ENCODE assay signal across 14 cellular contexts in genomic region chr6:161154796-161155335, GRCh38.
DNase-seq lines count a peak whose midpoint lies in the region; ATAC-seq and TF ChIP-seq lines count a peak whose summit lies in the region.
"Had no signal": no experiment of that assay in that cellular context is flagged by ENCODE, and none has a peak within 500 bp of the region (broad histone marks: within the 10 kb centered on the region; RNA-seq: fewer than 3 reads in every experiment).

No MANE protein-coding gene starts in this region.

- no peak for TF ChIP-seq CTCF in omental fat pad (IDR thresholded peaks at IDR 0.05)

- peak; percentile 37 for ATAC-seq in omental fat pad (ENCODE audit: low FRiP score)
- ATAC-seq in sciatic nerve: no peak
- ATAC-seq: CD8-positive, alpha-beta T cell had no signal

- DNase-seq in omental fat pad (ENCODE audit: low spot score): no peak
- DNase-seq in sciatic nerve (ENCODE audit: low spot score): peak; percentile 45
- DNase-seq in cortex of kidney (lab: John Stamatoyannopoulos, UW): no peak
- DNase-seq in Kasumi-1 (lab: John Stamatoyannopoulos, UW): no peak
- DNase-seq in kidney glomerular epithelial cell (lab: John Stamatoyannopoulos, UW): no peak
- DNase-seq: 8988T; ACHN; AML-193; Caco-2; Calu3; CD4-positive, alpha-beta T cell; CD8-positive, alpha-beta T cell; DMS79 treated with DMSO at 0.1 percent for 48 hours; GF-D8 had no signal

- intact Hi-C loops in sciatic nerve (cut with DNase I): no loop called here
